8 cellular contexts compared by ENCODE assay signal in the genomic region with DNA sequence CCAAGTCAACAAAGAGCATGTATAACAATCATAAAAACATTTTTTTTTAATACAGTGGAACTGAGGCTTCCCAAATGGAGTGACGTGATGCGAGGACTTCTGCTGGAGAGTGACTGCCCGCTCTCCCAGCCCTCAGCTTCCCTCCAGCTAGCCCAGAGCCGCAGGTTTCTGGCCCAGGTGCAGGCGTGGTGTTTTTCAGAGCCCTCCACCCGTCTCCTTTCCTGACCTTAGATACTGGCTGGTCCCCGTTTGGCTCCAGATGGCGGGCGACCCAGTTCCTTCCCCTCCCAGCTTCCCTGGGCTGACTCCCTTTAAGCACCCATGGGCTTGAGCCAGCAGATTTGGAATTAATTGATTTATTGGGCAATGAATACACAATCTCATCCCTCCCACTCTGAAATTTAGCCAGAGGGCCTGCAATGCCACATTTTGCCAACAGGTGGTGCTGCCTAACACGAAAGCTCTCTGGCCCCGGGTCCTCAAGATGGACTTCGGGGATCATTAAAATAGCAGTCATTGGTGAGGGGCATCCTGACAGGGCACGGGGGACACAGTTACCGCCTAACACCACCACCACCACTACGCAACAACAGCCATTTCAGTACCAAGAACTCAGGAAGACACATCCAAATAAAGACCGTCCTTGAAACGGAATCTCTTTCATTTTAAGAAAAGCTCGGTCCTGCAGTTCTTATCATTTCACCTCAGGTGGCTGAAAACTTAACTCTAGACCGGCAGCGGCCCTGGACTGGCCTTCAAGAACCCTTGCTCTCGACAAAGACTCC. TPM values are rescaled to one million over a fixed set of nuclear protein-coding genes. Genes with fewer than 3 reads are reported as not detected.
DNase-seq lines count a peak whose midpoint lies in the region; ATAC-seq lines count a peak whose summit lies in the region.

No MANE protein-coding gene starts in this region.

- peaks cover 15% of the 10 kb centered on the region for H3K36me3 ChIP-seq in BLaER1

- no peaks in the 10 kb centered on the region for H3K27me3 ChIP-seq in BLaER1

- no peak overlapping the region for H3K27ac ChIP-seq in BLaER1

- no peaks in the 10 kb centered on the region for H3K36me3 Mint-ChIP-seq in effector memory CD8-positive, alpha-beta T cell (ENCODE audit: insufficient read depth)

- DNase-seq in HCEC 1CT (peak; percentile 39), NCI-H82 (lab: John Stamatoyannopoulos, UW) (peak; percentile 98), mucosa of gallbladder (ENCODE audit: low spot score) (peak; percentile 75)
- DNase-seq in activated CD8-positive, alpha-beta memory T cell treated with anti-CD3 and anti-CD28 coated beads for 4 hours (ENCODE audit: low read depth in 2 of 2) = peak; percentile 48 to 64
- DNase-seq in effector memory CD8-positive, alpha-beta T cell = peak; percentile 69 to 80 (median 76)
- peak; percentile 47 to 73 for DNase-seq in stimulated activated CD8-positive, alpha-beta memory T cell treated with anti-CD3 and anti-CD28 coated beads, Interleukin-4, amount 100 ng/mL, for 4 hours (ENCODE audit: low read depth in 2 of 2, low spot score in 1 of 2)

- no peaks in the 10 kb centered on the region for H4K20me1 ChIP-seq in BLaER1

- H3K4me3 Mint-ChIP-seq in effector memory CD8-positive, alpha-beta T cell = peak overlapping the region in 1 of 2 donors; percentile 64

- no peaks in the 10 kb centered on the region for H3K9me3 ChIP-seq in BLaER1

- H3K9ac ChIP-seq in BLaER1 = peak overlapping the region; percentile 44; the same call in 1 of the 2 replicates

- peak overlapping the region in 1 of 2 donors; percentile 55 for H3K27ac Mint-ChIP-seq in effector memory CD8-positive, alpha-beta T cell

- H3K4me1 Mint-ChIP-seq in effector memory CD8-positive, alpha-beta T cell (ENCODE audit: low read depth in 2 of 2) = peaks cover 3 to 5% of the 10 kb centered on the region in 2 donors

- H3K4me3 ChIP-seq in BLaER1 = no peak overlapping the region

- peak overlapping the region; percentile 70 for H3K4me2 ChIP-seq in BLaER1

- no peaks in the 10 kb centered on the region for H3K27me3 Mint-ChIP-seq in effector memory CD8-positive, alpha-beta T cell

- no peaks in the 10 kb centered on the region for H3K9me3 Mint-ChIP-seq in effector memory CD8-positive, alpha-beta T cell

- H3K4me1 ChIP-seq in BLaER1 = peaks cover 44% of the 10 kb centered on the region

- ATAC-seq in effector memory CD8-positive, alpha-beta T cell (replicated peaks) = peak; percentile 72
- no peak for ATAC-seq in GM18520 (IDR thresholded peaks at IDR 0.05; ENCODE audit: unreplicated experiment)

RNA-seq across cellular contexts. Expression of gene MUC4, which starts 47.5 kb away (rescaled TPM):
- total RNA-seq in mucosa of gallbladder = 0.14 TPM

RNA-seq across cellular contexts. Expression of gene TNK2, which starts 49.1 kb away (rescaled TPM):
- 47.3 TPM for total RNA-seq in mucosa of gallbladder

Comparison
In these comparisons a context has a peak if more than half of its experiments do, and no peak if none do; other contexts are left out.
1. DNase-seq: peak in every context shown above with its lines; median percentile 98 in NCI-H82; 76 in effector memory CD8-positive, alpha-beta T cell; 75 in mucosa of gallbladder; 60 in stimulated activated CD8-positive, alpha-beta memory T cell treated with anti-CD3 and anti-CD28 coated beads, Interleukin-4, amount 100 ng/mL, for 4 hours; 56 in activated CD8-positive, alpha-beta memory T cell treated with anti-CD3 and anti-CD28 coated beads for 4 hours; 39 in HCEC 1CT.